2 cellular contexts compared by ENCODE assay signal in the genomic region with DNA sequence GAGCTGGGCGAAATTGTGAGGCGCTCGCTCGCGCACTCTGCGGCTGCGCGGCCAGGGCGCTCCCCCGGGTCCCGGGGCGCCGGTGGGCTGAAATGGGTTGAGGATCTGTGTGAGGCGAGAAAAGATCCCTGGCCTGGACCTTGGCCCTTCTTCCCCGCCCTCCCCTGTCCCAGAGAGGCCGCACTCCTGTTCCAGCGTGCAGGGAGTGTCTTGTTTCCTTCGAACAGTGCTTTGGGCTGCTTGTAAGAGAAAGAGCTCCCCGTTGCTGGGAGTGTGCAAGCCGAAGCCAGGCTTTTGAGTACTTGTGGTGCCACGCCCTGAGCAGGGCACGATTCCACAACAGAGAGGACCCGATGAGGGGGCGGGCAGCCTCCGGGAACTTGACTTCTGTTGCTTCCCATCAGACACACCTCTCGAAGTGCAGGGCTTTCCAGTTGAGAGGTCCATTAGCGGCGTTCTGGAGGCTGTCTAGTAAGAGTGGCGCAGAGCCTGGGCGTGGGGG.
TF ChIP-seq lines count a peak whose summit lies in the region.

No MANE protein-coding gene starts in this region.

TF ChIP-seq in GM23338, 12 proteins besides CTCF, POLR2A, EP300 and RAD21 (continues in another document):
- TF ChIP-seq EZH2phosphoT487 (IDR thresholded peaks at IDR 0.05; ENCODE audit: unreplicated experiment) (no peak), JUNB (IDR thresholded peaks at IDR 0.05; ENCODE audit: unreplicated experiment) (no peak), CREB1 (CRISPR knock-in tag; IDR thresholded peaks at IDR 0.05; ENCODE audit: low read depth) (no peak), EZH2 (IDR thresholded peaks at IDR 0.05; ENCODE audit: low read depth, unreplicated experiment) (no peak), ZNF114 (CRISPR knock-in tag; IDR thresholded peaks at IDR 0.05) (no peak), POLR2AphosphoS5 (IDR thresholded peaks at IDR 0.05; ENCODE audit: low read depth) (no peak; the same call in 1 of the 2 replicates)
- TF ChIP-seq, protein P1, sequence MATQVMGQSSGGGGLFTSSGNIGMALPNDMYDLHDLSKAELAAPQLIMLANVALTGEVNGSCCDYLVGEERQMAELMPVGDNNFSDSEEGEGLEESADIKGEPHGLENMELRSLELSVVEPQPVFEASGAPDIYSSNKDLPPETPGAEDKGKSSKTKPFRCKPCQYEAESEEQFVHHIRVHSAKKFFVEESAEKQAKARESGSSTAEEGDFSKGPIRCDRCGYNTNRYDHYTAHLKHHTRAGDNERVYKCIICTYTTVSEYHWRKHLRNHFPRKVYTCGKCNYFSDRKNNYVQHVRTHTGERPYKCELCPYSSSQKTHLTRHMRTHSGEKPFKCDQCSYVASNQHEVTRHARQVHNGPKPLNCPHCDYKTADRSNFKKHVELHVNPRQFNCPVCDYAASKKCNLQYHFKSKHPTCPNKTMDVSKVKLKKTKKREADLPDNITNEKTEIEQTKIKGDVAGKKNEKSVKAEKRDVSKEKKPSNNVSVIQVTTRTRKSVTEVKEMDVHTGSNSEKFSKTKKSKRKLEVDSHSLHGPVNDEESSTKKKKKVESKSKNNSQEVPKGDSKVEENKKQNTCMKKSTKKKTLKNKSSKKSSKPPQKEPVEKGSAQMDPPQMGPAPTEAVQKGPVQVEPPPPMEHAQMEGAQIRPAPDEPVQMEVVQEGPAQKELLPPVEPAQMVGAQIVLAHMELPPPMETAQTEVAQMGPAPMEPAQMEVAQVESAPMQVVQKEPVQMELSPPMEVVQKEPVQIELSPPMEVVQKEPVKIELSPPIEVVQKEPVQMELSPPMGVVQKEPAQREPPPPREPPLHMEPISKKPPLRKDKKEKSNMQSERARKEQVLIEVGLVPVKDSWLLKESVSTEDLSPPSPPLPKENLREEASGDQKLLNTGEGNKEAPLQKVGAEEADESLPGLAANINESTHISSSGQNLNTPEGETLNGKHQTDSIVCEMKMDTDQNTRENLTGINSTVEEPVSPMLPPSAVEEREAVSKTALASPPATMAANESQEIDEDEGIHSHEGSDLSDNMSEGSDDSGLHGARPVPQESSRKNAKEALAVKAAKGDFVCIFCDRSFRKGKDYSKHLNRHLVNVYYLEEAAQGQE (IDR thresholded peaks at IDR 0.05; ENCODE audit: unreplicated experiment), result no peak
- TF ChIP-seq, protein P2, sequence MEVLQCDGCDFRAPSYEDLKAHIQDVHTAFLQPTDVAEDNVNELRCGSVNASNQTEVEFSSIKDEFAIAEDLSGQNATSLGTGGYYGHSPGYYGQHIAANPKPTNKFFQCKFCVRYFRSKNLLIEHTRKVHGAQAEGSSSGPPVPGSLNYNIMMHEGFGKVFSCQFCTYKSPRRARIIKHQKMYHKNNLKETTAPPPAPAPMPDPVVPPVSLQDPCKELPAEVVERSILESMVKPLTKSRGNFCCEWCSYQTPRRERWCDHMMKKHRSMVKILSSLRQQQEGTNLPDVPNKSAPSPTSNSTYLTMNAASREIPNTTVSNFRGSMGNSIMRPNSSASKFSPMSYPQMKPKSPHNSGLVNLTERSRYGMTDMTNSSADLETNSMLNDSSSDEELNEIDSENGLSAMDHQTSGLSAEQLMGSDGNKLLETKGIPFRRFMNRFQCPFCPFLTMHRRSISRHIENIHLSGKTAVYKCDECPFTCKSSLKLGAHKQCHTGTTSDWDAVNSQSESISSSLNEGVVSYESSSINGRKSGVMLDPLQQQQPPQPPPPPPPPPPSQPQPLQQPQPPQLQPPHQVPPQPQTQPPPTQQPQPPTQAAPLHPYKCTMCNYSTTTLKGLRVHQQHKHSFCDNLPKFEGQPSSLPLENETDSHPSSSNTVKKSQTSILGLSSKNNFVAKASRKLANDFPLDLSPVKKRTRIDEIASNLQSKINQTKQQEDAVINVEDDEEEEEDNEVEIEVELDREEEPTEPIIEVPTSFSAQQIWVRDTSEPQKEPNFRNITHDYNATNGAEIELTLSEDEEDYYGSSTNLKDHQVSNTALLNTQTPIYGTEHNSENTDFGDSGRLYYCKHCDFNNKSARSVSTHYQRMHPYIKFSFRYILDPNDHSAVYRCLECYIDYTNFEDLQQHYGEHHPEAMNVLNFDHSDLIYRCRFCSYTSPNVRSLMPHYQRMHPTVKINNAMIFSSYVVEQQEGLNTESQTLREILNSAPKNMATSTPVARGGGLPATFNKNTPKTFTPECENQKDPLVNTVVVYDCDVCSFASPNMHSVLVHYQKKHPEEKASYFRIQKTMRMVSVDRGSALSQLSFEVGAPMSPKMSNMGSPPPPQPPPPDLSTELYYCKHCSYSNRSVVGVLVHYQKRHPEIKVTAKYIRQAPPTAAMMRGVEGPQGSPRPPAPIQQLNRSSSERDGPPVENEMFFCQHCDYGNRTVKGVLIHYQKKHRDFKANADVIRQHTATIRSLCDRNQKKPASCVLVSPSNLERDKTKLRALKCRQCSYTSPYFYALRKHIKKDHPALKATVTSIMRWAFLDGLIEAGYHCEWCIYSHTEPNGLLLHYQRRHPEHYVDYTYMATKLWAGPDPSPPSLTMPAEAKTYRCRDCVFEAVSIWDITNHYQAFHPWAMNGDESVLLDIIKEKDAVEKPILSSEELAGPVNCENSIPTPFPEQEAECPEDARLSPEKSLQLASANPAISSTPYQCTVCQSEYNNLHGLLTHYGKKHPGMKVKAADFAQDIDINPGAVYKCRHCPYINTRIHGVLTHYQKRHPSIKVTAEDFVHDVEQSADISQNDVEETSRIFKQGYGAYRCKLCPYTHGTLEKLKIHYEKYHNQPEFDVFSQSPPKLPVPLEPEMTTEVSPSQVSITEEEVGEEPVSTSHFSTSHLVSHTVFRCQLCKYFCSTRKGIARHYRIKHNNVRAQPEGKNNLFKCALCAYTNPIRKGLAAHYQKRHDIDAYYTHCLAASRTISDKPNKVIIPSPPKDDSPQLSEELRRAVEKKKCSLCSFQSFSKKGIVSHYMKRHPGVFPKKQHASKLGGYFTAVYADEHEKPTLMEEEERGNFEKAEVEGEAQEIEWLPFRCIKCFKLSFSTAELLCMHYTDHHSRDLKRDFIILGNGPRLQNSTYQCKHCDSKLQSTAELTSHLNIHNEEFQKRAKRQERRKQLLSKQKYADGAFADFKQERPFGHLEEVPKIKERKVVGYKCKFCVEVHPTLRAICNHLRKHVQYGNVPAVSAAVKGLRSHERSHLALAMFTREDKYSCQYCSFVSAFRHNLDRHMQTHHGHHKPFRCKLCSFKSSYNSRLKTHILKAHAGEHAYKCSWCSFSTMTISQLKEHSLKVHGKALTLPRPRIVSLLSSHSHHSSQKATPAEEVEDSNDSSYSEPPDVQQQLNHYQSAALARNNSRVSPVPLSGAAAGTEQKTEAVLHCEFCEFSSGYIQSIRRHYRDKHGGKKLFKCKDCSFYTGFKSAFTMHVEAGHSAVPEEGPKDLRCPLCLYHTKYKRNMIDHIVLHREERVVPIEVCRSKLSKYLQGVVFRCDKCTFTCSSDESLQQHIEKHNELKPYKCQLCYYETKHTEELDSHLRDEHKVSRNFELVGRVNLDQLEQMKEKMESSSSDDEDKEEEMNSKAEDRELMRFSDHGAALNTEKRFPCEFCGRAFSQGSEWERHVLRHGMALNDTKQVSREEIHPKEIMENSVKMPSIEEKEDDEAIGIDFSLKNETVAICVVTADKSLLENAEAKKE (CRISPR knock-in tag; IDR thresholded peaks at IDR 0.05), result no peak
- TF ChIP-seq, protein P3, sequence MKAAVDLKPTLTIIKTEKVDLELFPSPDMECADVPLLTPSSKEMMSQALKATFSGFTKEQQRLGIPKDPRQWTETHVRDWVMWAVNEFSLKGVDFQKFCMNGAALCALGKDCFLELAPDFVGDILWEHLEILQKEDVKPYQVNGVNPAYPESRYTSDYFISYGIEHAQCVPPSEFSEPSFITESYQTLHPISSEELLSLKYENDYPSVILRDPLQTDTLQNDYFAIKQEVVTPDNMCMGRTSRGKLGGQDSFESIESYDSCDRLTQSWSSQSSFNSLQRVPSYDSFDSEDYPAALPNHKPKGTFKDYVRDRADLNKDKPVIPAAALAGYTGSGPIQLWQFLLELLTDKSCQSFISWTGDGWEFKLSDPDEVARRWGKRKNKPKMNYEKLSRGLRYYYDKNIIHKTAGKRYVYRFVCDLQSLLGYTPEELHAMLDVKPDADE (IDR thresholded peaks at IDR 0.05), result no peak

TF ChIP-seq in HepG2, 621 proteins besides CTCF, POLR2A, EP300 and RAD21 (continues in another document):
- TF ChIP-seq, protein P4, sequence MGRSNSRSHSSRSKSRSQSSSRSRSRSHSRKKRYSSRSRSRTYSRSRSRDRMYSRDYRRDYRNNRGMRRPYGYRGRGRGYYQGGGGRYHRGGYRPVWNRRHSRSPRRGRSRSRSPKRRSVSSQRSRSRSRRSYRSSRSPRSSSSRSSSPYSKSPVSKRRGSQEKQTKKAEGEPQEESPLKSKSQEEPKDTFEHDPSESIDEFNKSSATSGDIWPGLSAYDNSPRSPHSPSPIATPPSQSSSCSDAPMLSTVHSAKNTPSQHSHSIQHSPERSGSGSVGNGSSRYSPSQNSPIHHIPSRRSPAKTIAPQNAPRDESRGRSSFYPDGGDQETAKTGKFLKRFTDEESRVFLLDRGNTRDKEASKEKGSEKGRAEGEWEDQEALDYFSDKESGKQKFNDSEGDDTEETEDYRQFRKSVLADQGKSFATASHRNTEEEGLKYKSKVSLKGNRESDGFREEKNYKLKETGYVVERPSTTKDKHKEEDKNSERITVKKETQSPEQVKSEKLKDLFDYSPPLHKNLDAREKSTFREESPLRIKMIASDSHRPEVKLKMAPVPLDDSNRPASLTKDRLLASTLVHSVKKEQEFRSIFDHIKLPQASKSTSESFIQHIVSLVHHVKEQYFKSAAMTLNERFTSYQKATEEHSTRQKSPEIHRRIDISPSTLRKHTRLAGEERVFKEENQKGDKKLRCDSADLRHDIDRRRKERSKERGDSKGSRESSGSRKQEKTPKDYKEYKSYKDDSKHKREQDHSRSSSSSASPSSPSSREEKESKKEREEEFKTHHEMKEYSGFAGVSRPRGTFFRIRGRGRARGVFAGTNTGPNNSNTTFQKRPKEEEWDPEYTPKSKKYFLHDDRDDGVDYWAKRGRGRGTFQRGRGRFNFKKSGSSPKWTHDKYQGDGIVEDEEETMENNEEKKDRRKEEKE (IDR thresholded peaks at IDR 0.05), result no peak
- no peak for TF ChIP-seq GTF2F1 (IDR thresholded peaks at IDR 0.05; ENCODE audit: low read length)
- TF ChIP-seq ZNF350 (CRISPR knock-in tag; IDR thresholded peaks at IDR 0.05; ENCODE audit: borderline replicate concordance, low read depth), result 0 out of 2 replicates have a peak, but pooled peaks have one; percentile 12
- 0 out of 2 replicates have a peak, but pooled peaks have one; percentile 26 for TF ChIP-seq ZFX (CRISPR knock-in tag; IDR thresholded peaks at IDR 0.05; ENCODE audit: low read depth)
- no peak; the same call in 1 of the 2 replicates for TF ChIP-seq TBX2 (CRISPR knock-in tag; IDR thresholded peaks at IDR 0.05; ENCODE audit: borderline replicate concordance)
- 0 out of 2 replicates have a peak, but pooled peaks have one; percentile 10 for TF ChIP-seq TGIF2 (CRISPR knock-in tag; IDR thresholded peaks at IDR 0.05)
- no peak for TF ChIP-seq ZNF766 (CRISPR knock-in tag; IDR thresholded peaks at IDR 0.05; ENCODE audit: borderline replicate concordance)
- TF ChIP-seq NCOA2 (CRISPR knock-in tag; IDR thresholded peaks at IDR 0.05), result no peak
- no peak for TF ChIP-seq TCF12 (IDR thresholded peaks at IDR 0.05)
- TF ChIP-seq TCF12 (CRISPR knock-in tag; IDR thresholded peaks at IDR 0.05), result no peak
- TF ChIP-seq TP53 (CRISPR knock-in tag; conservative IDR thresholded peaks at IDR 0.05), result no peak
- no peak for TF ChIP-seq RFX5 (IDR thresholded peaks at IDR 0.05; ENCODE audit: low read depth, low read length)
- 0 out of 2 replicates have a peak, but pooled peaks have one; percentile 6 for TF ChIP-seq TARDBP (CRISPR knock-in tag; IDR thresholded peaks at IDR 0.05)
- TF ChIP-seq, protein P5, sequence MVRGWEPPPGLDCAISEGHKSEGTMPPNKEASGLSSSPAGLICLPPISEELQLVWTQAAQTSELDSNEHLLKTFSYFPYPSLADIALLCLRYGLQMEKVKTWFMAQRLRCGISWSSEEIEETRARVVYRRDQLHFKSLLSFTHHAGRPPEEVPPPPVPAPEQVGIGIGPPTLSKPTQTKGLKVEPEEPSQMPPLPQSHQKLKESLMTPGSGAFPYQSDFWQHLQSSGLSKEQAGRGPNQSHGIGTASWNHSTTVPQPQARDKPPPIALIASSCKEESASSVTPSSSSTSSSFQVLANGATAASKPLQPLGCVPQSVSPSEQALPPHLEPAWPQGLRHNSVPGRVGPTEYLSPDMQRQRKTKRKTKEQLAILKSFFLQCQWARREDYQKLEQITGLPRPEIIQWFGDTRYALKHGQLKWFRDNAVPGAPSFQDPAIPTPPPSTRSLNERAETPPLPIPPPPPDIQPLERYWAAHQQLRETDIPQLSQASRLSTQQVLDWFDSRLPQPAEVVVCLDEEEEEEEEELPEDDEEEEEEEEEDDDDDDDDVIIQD (CRISPR knock-in tag; IDR thresholded peaks at IDR 0.05; ENCODE audit: low read depth), result no peak
- 0 out of 2 replicates have a peak, but pooled peaks have one; percentile 5 for TF ChIP-seq ZNF619 (CRISPR knock-in tag; IDR thresholded peaks at IDR 0.05)
- TF ChIP-seq ZNF879 (CRISPR knock-in tag; IDR thresholded peaks at IDR 0.05), result no peak
- TF ChIP-seq ZSCAN30 (CRISPR knock-in tag; IDR thresholded peaks at IDR 0.05), result no peak
- TF ChIP-seq, protein P6, sequence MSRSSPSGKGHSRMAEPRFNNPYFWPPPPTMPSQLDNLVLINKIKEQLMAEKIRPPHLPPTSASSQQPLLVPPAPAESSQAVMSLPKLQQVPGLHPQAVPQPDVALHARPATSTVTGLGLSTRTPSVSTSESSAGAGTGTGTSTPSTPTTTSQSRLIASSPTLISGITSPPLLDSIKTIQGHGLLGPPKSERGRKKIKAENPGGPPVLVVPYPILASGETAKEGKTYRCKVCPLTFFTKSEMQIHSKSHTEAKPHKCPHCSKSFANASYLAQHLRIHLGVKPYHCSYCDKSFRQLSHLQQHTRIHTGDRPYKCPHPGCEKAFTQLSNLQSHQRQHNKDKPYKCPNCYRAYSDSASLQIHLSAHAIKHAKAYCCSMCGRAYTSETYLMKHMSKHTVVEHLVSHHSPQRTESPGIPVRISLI (CRISPR knock-in tag; IDR thresholded peaks at IDR 0.05; ENCODE audit: borderline replicate concordance), result no peak
- TF ChIP-seq, protein P7, sequence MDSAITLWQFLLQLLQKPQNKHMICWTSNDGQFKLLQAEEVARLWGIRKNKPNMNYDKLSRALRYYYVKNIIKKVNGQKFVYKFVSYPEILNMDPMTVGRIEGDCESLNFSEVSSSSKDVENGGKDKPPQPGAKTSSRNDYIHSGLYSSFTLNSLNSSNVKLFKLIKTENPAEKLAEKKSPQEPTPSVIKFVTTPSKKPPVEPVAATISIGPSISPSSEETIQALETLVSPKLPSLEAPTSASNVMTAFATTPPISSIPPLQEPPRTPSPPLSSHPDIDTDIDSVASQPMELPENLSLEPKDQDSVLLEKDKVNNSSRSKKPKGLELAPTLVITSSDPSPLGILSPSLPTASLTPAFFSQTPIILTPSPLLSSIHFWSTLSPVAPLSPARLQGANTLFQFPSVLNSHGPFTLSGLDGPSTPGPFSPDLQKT (CRISPR knock-in tag; IDR thresholded peaks at IDR 0.05; ENCODE audit: borderline replicate concordance), result no peak
- TF ChIP-seq, protein P8, sequence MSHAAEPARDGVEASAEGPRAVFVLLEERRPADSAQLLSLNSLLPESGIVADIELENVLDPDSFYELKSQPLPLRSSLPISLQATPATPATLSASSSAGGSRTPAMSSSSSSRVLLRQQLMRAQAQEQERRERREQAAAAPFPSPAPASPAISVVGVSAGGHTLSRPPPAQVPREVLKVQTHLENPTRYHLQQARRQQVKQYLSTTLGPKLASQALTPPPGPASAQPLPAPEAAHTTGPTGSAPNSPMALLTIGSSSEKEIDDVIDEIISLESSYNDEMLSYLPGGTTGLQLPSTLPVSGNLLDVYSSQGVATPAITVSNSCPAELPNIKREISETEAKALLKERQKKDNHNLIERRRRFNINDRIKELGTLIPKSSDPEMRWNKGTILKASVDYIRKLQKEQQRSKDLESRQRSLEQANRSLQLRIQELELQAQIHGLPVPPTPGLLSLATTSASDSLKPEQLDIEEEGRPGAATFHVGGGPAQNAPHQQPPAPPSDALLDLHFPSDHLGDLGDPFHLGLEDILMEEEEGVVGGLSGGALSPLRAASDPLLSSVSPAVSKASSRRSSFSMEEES (CRISPR knock-in tag; IDR thresholded peaks at IDR 0.05), result no peak
